Comparison of ENCODE assay signal across 17 cellular contexts in the genomic region with DNA sequence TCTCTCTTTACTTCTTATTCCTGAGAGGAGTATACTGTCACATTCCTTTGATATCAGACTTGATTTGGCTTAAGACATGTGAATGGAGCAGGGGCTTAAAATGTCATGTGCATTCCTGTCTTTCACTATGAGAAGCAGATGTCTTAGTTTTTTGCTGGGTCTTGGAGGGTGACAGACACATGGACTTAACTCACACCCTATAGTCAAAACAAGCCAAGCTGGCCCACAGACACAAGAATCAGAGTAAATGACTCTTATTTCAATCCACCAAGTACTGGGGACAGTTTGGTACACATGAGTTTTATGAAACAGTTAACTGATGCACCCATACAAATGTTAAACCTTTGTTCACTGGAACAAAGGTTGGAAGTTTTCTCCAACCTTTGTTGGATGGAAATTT.
"Had no signal": no experiment of that assay in that cellular context is flagged by ENCODE, and none has a peak within 500 bp of the region (broad histone marks: within the 10 kb centered on the region; RNA-seq: fewer than 3 reads in every experiment).

No MANE protein-coding gene starts in this region.

- H3K4me1 ChIP-seq: esophagus squamous epithelium, left lung, prostate gland, tibial nerve, uterus had no signal

- H3K27me3 Mint-ChIP-seq: dendritic cell treated with granulocyte-macrophage colony-stimulating factor and Interleukin-4, amounts not matched to agents 40 ng/mL and 50 ng/mL, for 4 days had no signal

- H3K4me3 ChIP-seq: cardiac muscle cell, esophagus squamous epithelium, heart right ventricle, left lung, prostate gland, right atrium auricular region, tibial nerve, uterus had no signal

- DNase-seq: effector CD8-positive, alpha-beta T cell; esophagus squamous epithelium; heart right ventricle; left lung; mammary epithelial cell; SIG-M5; stimulated activated CD4-positive, alpha-beta T cell treated with anti-CD3 and anti-CD28 coated beads, Interleukin-2, amount 100 ng/mL, for 24 hours; stimulated activated naive CD4-positive, alpha-beta T cell treated with Interleukin-2 at 50 U/mL for 16 hours; uterus; WERI-Rb-1 had no signal

- H3K27me3 ChIP-seq: cardiac muscle cell, esophagus squamous epithelium, heart right ventricle, left lung, right atrium auricular region, tibial nerve, uterus had no signal

- H3K36me3 ChIP-seq: cardiac muscle cell, esophagus squamous epithelium, heart right ventricle, left lung, prostate gland, right atrium auricular region, tibial nerve, uterus, WERI-Rb-1 had no signal

- H3K4me3 Mint-ChIP-seq: dendritic cell treated with granulocyte-macrophage colony-stimulating factor and Interleukin-4, amounts not matched to agents 40 ng/mL and 50 ng/mL, for 4 days; neural crest cell had no signal

- H3K9me3 ChIP-seq: left lung, prostate gland, tibial nerve had no signal

- ATAC-seq: heart right ventricle, left lung, SK-N-SH treated with all-trans-retinoic acid at 6 μM for 48 hours had no signal

- H3K27ac ChIP-seq: cardiac muscle cell, esophagus squamous epithelium, heart right ventricle, left lung, prostate gland, right atrium auricular region, tibial nerve, uterus, WERI-Rb-1 had no signal

- H3K27ac Mint-ChIP-seq: dendritic cell treated with granulocyte-macrophage colony-stimulating factor and Interleukin-4, amounts not matched to agents 40 ng/mL and 50 ng/mL, for 4 days had no signal
